In genomic region chr9:15882328-15882727, GRCh38 we compare ENCODE assay signal across 1 cellular context.
TF ChIP-seq lines count a peak whose summit lies in the region.

No MANE protein-coding gene starts in this region.

TF ChIP-seq in SK-N-SH, 30 proteins besides CTCF, POLR2A, EP300 and RAD21 (continued from another document):
- TF ChIP-seq REST (IDR thresholded peaks at IDR 0.05; ENCODE audit: low read depth, low read length) (no peak), ELF1 (IDR thresholded peaks at IDR 0.05) (no peak), IRF3 (IDR thresholded peaks at IDR 0.05; ENCODE audit: low read depth, low read length) (no peak), FOXJ3 (CRISPR knock-in tag; IDR thresholded peaks at IDR 0.05) (no peak), SMC3 (IDR thresholded peaks at IDR 0.05; ENCODE audit: low read depth, low read length) (no peak), NFIC (IDR thresholded peaks at IDR 0.05; ENCODE audit: borderline replicate concordance) (no peak), RXRA (IDR thresholded peaks at IDR 0.05; ENCODE audit: borderline replicate concordance, low read depth) (no peak), POLR2AphosphoS5 (IDR thresholded peaks at IDR 0.05; ENCODE audit: low read depth, low read length) (no peak), FOXM1 (IDR thresholded peaks at IDR 0.05; ENCODE audit: low read depth) (no peak), SIN3A (IDR thresholded peaks at IDR 0.05; ENCODE audit: borderline replicate concordance, low read depth, low read length) (no peak), CHD2 (IDR thresholded peaks at IDR 0.05; ENCODE audit: low read length, partially characterized antibody) (no peak), RFX5 (IDR thresholded peaks at IDR 0.05; ENCODE audit: low read length) (no peak), MAX (IDR thresholded peaks at IDR 0.05; ENCODE audit: low read depth) (no peak), MEF2A (IDR thresholded peaks at IDR 0.05; ENCODE audit: borderline replicate concordance, low read depth) (no peak), FOSL2 (IDR thresholded peaks at IDR 0.05; ENCODE audit: borderline replicate concordance, low read depth) (no peak), TAF1 (IDR thresholded peaks at IDR 0.05; ENCODE audit: borderline replicate concordance, low read depth, low read length) (no peak)
